13 cellular contexts compared by ENCODE assay signal in the genomic region with DNA sequence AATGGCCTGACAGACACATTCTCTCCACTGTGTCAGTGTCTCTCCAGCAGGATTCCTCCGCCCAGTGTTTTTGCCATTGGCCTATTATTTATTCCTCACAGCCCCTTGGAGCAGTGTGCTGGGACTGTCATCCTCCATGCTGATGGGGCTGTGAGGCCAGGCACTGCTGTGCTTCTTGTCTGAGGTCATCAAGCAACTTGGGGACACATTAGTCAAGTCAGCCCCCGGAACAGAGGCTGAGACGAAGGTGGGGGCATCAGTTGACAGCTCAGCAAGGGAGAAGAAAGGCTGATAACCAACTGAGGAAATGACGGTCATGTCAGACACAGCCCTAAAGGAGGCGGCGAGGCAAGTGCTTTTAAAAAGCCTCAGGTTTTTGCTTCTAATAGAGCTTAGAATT.
DNase-seq lines count a peak whose midpoint lies in the region; ATAC-seq and TF ChIP-seq lines count a peak whose summit lies in the region.
"Had no signal": no experiment of that assay in that cellular context is flagged by ENCODE, and none has a peak within 500 bp of the region (broad histone marks: within the 10 kb centered on the region; RNA-seq: fewer than 3 reads in every experiment).

No MANE protein-coding gene starts in this region.

- WGBS in upper lobe of left lung, 2 donors = 71 to 76% methylated on average over 6 of the region's 6 CpGs
- WGBS in gastroesophageal sphincter (ENCODE audit: low coverage in 1 of 2), 2 donors = 90 to 100% methylated on average over 3 to 5 of the region's 6 CpGs

- peak overlapping the region; percentile 53 to 96 (median 91) for H3K27ac Mint-ChIP-seq in brain
- peak overlapping the region; percentile 2 to 84 (median 68) for H3K27ac Mint-ChIP-seq in nephron
- H3K27ac Mint-ChIP-seq: activated CD4-positive, alpha-beta T cell treated with anti-CD3 and anti-CD28 coated beads for 36 hours; activated naive CD4-positive, alpha-beta T cell treated with anti-CD3 and anti-CD28 coated beads, Interleukin-2, amount 50 U/mL, for 24 hours had no signal

- H3K36me3 Mint-ChIP-seq in brain = peaks cover 17% of the 10 kb centered on the region
- peaks cover 4% of the 10 kb centered on the region for H3K36me3 Mint-ChIP-seq in nephron (ENCODE audit: low read depth)

- no peaks in the 10 kb centered on the region for H3K36me3 ChIP-seq in upper lobe of left lung
- H3K36me3 ChIP-seq in gastroesophageal sphincter = no peaks in the 10 kb centered on the region
- H3K36me3 ChIP-seq: transverse colon had no signal

- H3K9me3 Mint-ChIP-seq in brain = peaks cover 0 to 2% (median 0%) of the 10 kb centered on the region in 5 experiments
- H3K9me3 Mint-ChIP-seq in nephron = no peaks in the 10 kb centered on the region
- H3K9me3 Mint-ChIP-seq: activated naive CD4-positive, alpha-beta T cell treated with anti-CD3 and anti-CD28 coated beads, Interleukin-2, amount 50 U/mL, for 24 hours had no signal

- H3K27me3 Mint-ChIP-seq in brain (peaks cover 3% of the 10 kb centered on the region), nephron (ENCODE audit: low read depth) (no peaks in the 10 kb centered on the region)
- H3K27me3 Mint-ChIP-seq: activated CD4-positive, alpha-beta T cell treated with anti-CD3 and anti-CD28 coated beads for 36 hours; activated naive CD4-positive, alpha-beta T cell treated with anti-CD3 and anti-CD28 coated beads, Interleukin-2, amount 50 U/mL, for 24 hours had no signal

- no peaks in the 10 kb centered on the region for H3K9me3 ChIP-seq in upper lobe of left lung
- no peaks in the 10 kb centered on the region for H3K9me3 ChIP-seq in gastroesophageal sphincter
- H3K9me3 ChIP-seq: transverse colon had no signal

- H3K4me1 ChIP-seq in upper lobe of left lung (peaks cover 21 to 28% (median 25%) of the 10 kb centered on the region in 4 donors), gastroesophageal sphincter (peaks cover 0 to 39% (median 6%) of the 10 kb centered on the region in 3 donors)

- H3K27me3 ChIP-seq in upper lobe of left lung (no peaks in the 10 kb centered on the region), gastroesophageal sphincter (no peaks in the 10 kb centered on the region)
- H3K27me3 ChIP-seq: transverse colon had no signal

- ATAC-seq in upper lobe of left lung (ENCODE audit: low FRiP score in 2 of 2) (no peak), gastroesophageal sphincter (no peak)
- ATAC-seq: activated CD4-positive, alpha-beta T cell treated with anti-CD3 and anti-CD28 coated beads for 36 hours had no signal

- TF ChIP-seq POLR2A in upper lobe of left lung (IDR thresholded peaks at IDR 0.05) = no peak
- no peak for TF ChIP-seq POLR2A in gastroesophageal sphincter (IDR thresholded peaks at IDR 0.05)

- peak overlapping the region; percentile 24 to 65 (median 51) for H3K27ac ChIP-seq in upper lobe of left lung
- peak overlapping the region in 2 of 4 donors; percentile 55 to 57 for H3K27ac ChIP-seq in gastroesophageal sphincter

- H3K4me1 Mint-ChIP-seq in brain = peaks cover 58% of the 10 kb centered on the region
- peaks cover 43% of the 10 kb centered on the region for H3K4me1 Mint-ChIP-seq in nephron

- TF ChIP-seq EP300 in upper lobe of left lung (IDR thresholded peaks at IDR 0.05) (no peak), gastroesophageal sphincter (IDR thresholded peaks at IDR 0.05) (no peak)

- H3K4me3 ChIP-seq in upper lobe of left lung (no peak overlapping the region), gastroesophageal sphincter (no peak overlapping the region)
- H3K4me3 ChIP-seq: transverse colon had no signal

- H3K4me3 Mint-ChIP-seq in brain (peak overlapping the region in 4 of 5 experiments; percentile 31 to 54 (median 40)), nephron (peak overlapping the region in 1 of 3 experiments; percentile 49)
- H3K4me3 Mint-ChIP-seq: activated CD4-positive, alpha-beta T cell treated with anti-CD3 and anti-CD28 coated beads for 36 hours; activated naive CD4-positive, alpha-beta T cell treated with anti-CD3 and anti-CD28 coated beads, Interleukin-2, amount 50 U/mL, for 24 hours had no signal

- TF ChIP-seq CTCF in brain (conservative IDR thresholded peaks at IDR 0.05) (no peak), nephron (IDR thresholded peaks at IDR 0.05; ENCODE audit: unreplicated experiment in 3 of 3) (no peak), upper lobe of left lung (IDR thresholded peaks at IDR 0.05) (no peak), gastroesophageal sphincter (IDR thresholded peaks at IDR 0.05) (no peak), GM10266 (IDR thresholded peaks at IDR 0.05; ENCODE audit: control insufficient read depth, insufficient read depth, low read depth, missing control alignments) (no peak)

- peak; percentile 61 for DNase-seq in activated effector memory CD4-positive, alpha-beta T cell treated with anti-CD3 and anti-CD28 coated beads, Interleukin-2, amount 50 U/mL, for 16 hours
- no peak for DNase-seq in activated effector memory CD4-positive, alpha-beta T cell treated with Interleukin-2 at 50 U/mL for 16 hours
- peak in 1 of 2 donors; percentile 33 for DNase-seq in upper lobe of left lung
- no peak for DNase-seq in GM10266 (ENCODE audit: extremely low spot score)
- no peak for DNase-seq in cortex of kidney (lab: John Stamatoyannopoulos, UW)
- DNase-seq: ACHN; activated CD4-positive, alpha-beta T cell treated with anti-CD3 and anti-CD28 coated beads for 36 hours; NCI-H2081; transverse colon had no signal
